In the genomic region with DNA sequence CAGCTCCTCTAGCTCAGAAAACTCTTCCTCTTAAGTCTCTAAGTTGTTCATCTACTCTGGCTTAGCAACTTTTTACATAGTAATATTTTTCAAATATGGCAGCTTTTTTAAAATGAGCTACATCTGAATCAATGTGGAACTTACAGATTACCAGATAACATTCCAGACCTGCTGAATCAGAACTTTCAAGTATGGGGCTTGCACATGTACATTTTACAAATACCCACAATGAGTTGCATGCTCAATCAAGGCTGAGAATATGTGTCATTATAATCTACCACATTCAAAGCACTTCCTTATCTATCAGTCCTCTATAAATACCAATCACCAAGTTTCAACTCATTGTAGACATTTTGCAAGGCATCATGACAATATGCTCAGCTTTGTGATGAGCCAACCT, we compare ENCODE assay signal across 17 cellular contexts.
A peak's percentile ranks its signal among the peaks of the same experiment; 100 is the strongest.
DNase-seq lines count a peak whose midpoint lies in the region; ATAC-seq and TF ChIP-seq lines count a peak whose summit lies in the region.
"Had no signal": no experiment of that assay in that cellular context is flagged by ENCODE, and none has a peak within 500 bp of the region (broad histone marks: within the 10 kb centered on the region; RNA-seq: fewer than 3 reads in every experiment).

No MANE protein-coding gene starts in this region.

- H3K4me3 ChIP-seq in mammary epithelial cell (replicated peaks in 1 of 3; ENCODE audit: insufficient read depth in 1 of 3, low read depth in 2 of 3, low read length in 3 of 3): no peak overlapping the region
- H3K4me3 ChIP-seq in trophoblast cell (ENCODE audit: low read depth, low read length): no peak overlapping the region
- H3K4me3 ChIP-seq in Peyer's patch: no peak overlapping the region
- H3K4me3 ChIP-seq: A549, HAP-1 had no signal

- H3K14ac ChIP-seq in trophoblast cell (ENCODE audit: low read length): no peak overlapping the region

- no peaks in the 10 kb centered on the region for H3K27me3 Mint-ChIP-seq in MCF 10A (ENCODE audit: insufficient read depth, unreplicated experiment)
- H3K27me3 Mint-ChIP-seq: CD4-positive, alpha-beta T cell had no signal

- H3K4me1 ChIP-seq in mammary epithelial cell (ENCODE audit: insufficient read depth, low read length): no peaks in the 10 kb centered on the region
- no peaks in the 10 kb centered on the region for H3K4me1 ChIP-seq in trophoblast cell (ENCODE audit: control insufficient read depth in 1 of 2, insufficient read depth in 2 of 2, low read length in 2 of 2)
- H3K4me1 ChIP-seq in Peyer's patch: no peaks in the 10 kb centered on the region
- H3K4me1 ChIP-seq: A549, Caco-2, HAP-1 had no signal

- CTCF ChIA-PET in mammary epithelial cell (lab: Charles Lee; ENCODE audit: low non-redundant PET) (no interaction called here), MCF 10A (lab: Yijun Ruan, JAX) (no interaction called here)

- H4K12ac ChIP-seq in trophoblast cell (ENCODE audit: low read depth, low read length): no peak overlapping the region

- POLR2A ChIA-PET in MCF 10A (lab: Yijun Ruan, JAX): no interaction called here

- H2BK12ac ChIP-seq in trophoblast cell (ENCODE audit: low read length): no peak overlapping the region

- no peak for ATAC-seq in GM18873 (IDR thresholded peaks at IDR 0.05; ENCODE audit: low FRiP score, unreplicated experiment)
- ATAC-seq: A549 had no signal

- TF ChIP-seq POLR2A in Peyer's patch (IDR thresholded peaks at IDR 0.05): no peak

- H3K27ac ChIP-seq in mammary epithelial cell (ENCODE audit: insufficient read depth, low read depth, low read length): no peak overlapping the region
- peak overlapping the region; percentile 31 for H3K27ac ChIP-seq in epithelial cell of prostate
- H3K27ac ChIP-seq in trophoblast cell (ENCODE audit: low read depth, low read length): no peak overlapping the region
- no peak overlapping the region for H3K27ac ChIP-seq in Peyer's patch
- H3K27ac ChIP-seq: 22Rv1, A549, C4-2B had no signal

- H3K4me1 Mint-ChIP-seq in MCF 10A (ENCODE audit: insufficient read depth, unreplicated experiment): peaks cover 15% of the 10 kb centered on the region

- no peak for TF ChIP-seq CTCF in mammary epithelial cell (conservative IDR thresholded peaks at IDR 0.05 in 1 of 2, IDR thresholded peaks at IDR 0.05 in 1 of 2; ENCODE audit: extremely low read depth in 1 of 2, insufficient read depth in 1 of 2, low read depth in 1 of 2, low read length in 2 of 2)
- no peak for TF ChIP-seq CTCF in MCF 10A (IDR thresholded peaks at IDR 0.05; ENCODE audit: unreplicated experiment)
- no peak for TF ChIP-seq CTCF in GM13977 (IDR thresholded peaks at IDR 0.05; ENCODE audit: extremely low read depth, insufficient read depth, missing control alignments)
- TF ChIP-seq CTCF in Peyer's patch (IDR thresholded peaks at IDR 0.05): no peak

- no peak overlapping the region for H3K4ac ChIP-seq in trophoblast cell (ENCODE audit: low read depth, low read length)

- intact Hi-C loops in mammary epithelial cell (cut with micrococcal nuclease) (no loop called here), MCF 10A (cut with micrococcal nuclease) (no loop called here)

- no peak overlapping the region for H3K9ac ChIP-seq in mammary epithelial cell (ENCODE audit: insufficient read depth, low read length)
- H3K9ac ChIP-seq in trophoblast cell (ENCODE audit: low read length): no peak overlapping the region

- H3K23ac ChIP-seq in trophoblast cell (ENCODE audit: low read length): no peak overlapping the region

- H3K9me3 Mint-ChIP-seq in MCF 10A (ENCODE audit: unreplicated experiment): peaks cover 33% of the 10 kb centered on the region

- no peak overlapping the region for H2BK120ac ChIP-seq in trophoblast cell (ENCODE audit: insufficient read depth, low read length, poor library complexity)

- H3K79me2 ChIP-seq in mammary epithelial cell (ENCODE audit: insufficient read depth, low read length): no peaks in the 10 kb centered on the region
- H3K79me2 ChIP-seq in trophoblast cell (ENCODE audit: control insufficient read depth, insufficient read depth, low read length, poor library complexity): no peaks in the 10 kb centered on the region

- dilution Hi-C loops in mammary epithelial cell (cut with HindIII; ENCODE audit: low sequenced_read_pairs): no loop called here

- H3K36me3 ChIP-seq in mammary epithelial cell (ENCODE audit: insufficient read depth, low read length) (no peaks in the 10 kb centered on the region), trophoblast cell (ENCODE audit: control insufficient read depth in 1 of 2, insufficient read depth in 2 of 2, low read length in 2 of 2) (no peaks in the 10 kb centered on the region), Peyer's patch (no peaks in the 10 kb centered on the region)
- H3K36me3 ChIP-seq: HAP-1 had no signal

- H3K27ac Mint-ChIP-seq in MCF 10A (ENCODE audit: low read depth, unreplicated experiment): no peak overlapping the region
- H3K27ac Mint-ChIP-seq: CD4-positive, alpha-beta T cell had no signal

- in situ Hi-C loops in mammary epithelial cell (cut with MboI; ENCODE audit: low sequenced_read_pairs in 2 of 2): no loop called here
- in situ Hi-C loops in GM13977 (cut with MboI; ENCODE audit: low pct_unique_long_range_greater_than_20kb, low sequenced_read_pairs, unreplicated experiment): no loop called here

- no peak overlapping the region for H3K4me3 Mint-ChIP-seq in MCF 10A (ENCODE audit: unreplicated experiment)
- H3K4me3 Mint-ChIP-seq: CD4-positive, alpha-beta T cell had no signal

- no peaks in the 10 kb centered on the region for H4K20me1 ChIP-seq in mammary epithelial cell (ENCODE audit: insufficient read depth, low read length)

- no peak overlapping the region for H3K4me2 ChIP-seq in mammary epithelial cell (ENCODE audit: insufficient read depth, low read depth, low read length)
- H3K4me2 ChIP-seq in trophoblast cell (ENCODE audit: low read length): no peak overlapping the region
- H3K4me2 ChIP-seq: A549 had no signal

- H3K27me3 ChIP-seq in mammary epithelial cell (ENCODE audit: insufficient read depth, low read length) (no peaks in the 10 kb centered on the region), trophoblast cell (ENCODE audit: insufficient read depth, low read length) (no peaks in the 10 kb centered on the region), Peyer's patch (no peaks in the 10 kb centered on the region)

- no peak overlapping the region for H2AFZ ChIP-seq in mammary epithelial cell (ENCODE audit: low read depth, low read length)
- H2AFZ ChIP-seq in trophoblast cell (ENCODE audit: insufficient read depth, low read length, poor library complexity): no peak overlapping the region

- no peak overlapping the region for H4K8ac ChIP-seq in trophoblast cell (ENCODE audit: low read depth, low read length)

- BruUV-seq in mammary epithelial cell (replicated peaks; lab: Mats Ljungman, UMichigan) (no TSS peak), MCF 10A (replicated peaks; lab: Mats Ljungman, UMichigan) (no TSS peak)

- no peaks in the 10 kb centered on the region for H3K79me1 ChIP-seq in trophoblast cell (ENCODE audit: low read length)

- H3K36me3 Mint-ChIP-seq in MCF 10A (ENCODE audit: insufficient read depth, unreplicated experiment): no peaks in the 10 kb centered on the region

- H2AK5ac ChIP-seq in trophoblast cell (ENCODE audit: low read length): no peak overlapping the region

- H2BK5ac ChIP-seq in trophoblast cell (ENCODE audit: low read depth, low read length, poor library complexity): no peak overlapping the region

- H3K9me3 ChIP-seq in mammary epithelial cell (replicated peaks; ENCODE audit: insufficient read depth, low read length): no peaks in the 10 kb centered on the region
- peaks cover 2% of the 10 kb centered on the region for H3K9me3 ChIP-seq in trophoblast cell (ENCODE audit: insufficient read depth, low read depth, low read length)
- no peaks in the 10 kb centered on the region for H3K9me3 ChIP-seq in Peyer's patch
- H3K9me3 ChIP-seq: A549, Caco-2, HAP-1 had no signal

- H3K18ac ChIP-seq in trophoblast cell (ENCODE audit: low read length): no peak overlapping the region

- peak; percentile 39 for DNase-seq in mammary epithelial cell
- no peak for DNase-seq in MCF 10A (ENCODE audit: unreplicated experiment)
- DNase-seq in epithelial cell of prostate (ENCODE audit: low read depth, low spot score): peak; percentile 20
- DNase-seq in trophoblast cell: peak; percentile 45 to 89
- no peak for DNase-seq in GM13977 (ENCODE audit: low spot score)
- no peak for DNase-seq in Peyer's patch
- DNase-seq: AML-193; Caco-2; CD4-positive, alpha-beta T cell; DMS153; DMS79; GDM1 had no signal

- H4K91ac ChIP-seq in trophoblast cell (ENCODE audit: low read depth, low read length): no peak overlapping the region

Comparison
In these comparisons a context has a peak if more than half of its experiments do, and no peak if none do; other contexts are left out.
1. DNase-seq: peak in mammary epithelial cell (single experiment), epithelial cell of prostate (single experiment) and trophoblast cell (2 of 2); none in MCF 10A (single experiment), GM13977 (single experiment) and Peyer's patch (0 of 3).